In genomic region chr2:100291152-100291970, GRCh38 we compare ENCODE assay signal across 1 cellular context.
TF ChIP-seq lines count a peak whose summit lies in the region.

No MANE protein-coding gene starts in this region.

TF ChIP-seq in K562, 482 proteins besides CTCF, POLR2A, EP300 and RAD21 (continued from another document and continues in another):
- TF ChIP-seq, protein P1, sequence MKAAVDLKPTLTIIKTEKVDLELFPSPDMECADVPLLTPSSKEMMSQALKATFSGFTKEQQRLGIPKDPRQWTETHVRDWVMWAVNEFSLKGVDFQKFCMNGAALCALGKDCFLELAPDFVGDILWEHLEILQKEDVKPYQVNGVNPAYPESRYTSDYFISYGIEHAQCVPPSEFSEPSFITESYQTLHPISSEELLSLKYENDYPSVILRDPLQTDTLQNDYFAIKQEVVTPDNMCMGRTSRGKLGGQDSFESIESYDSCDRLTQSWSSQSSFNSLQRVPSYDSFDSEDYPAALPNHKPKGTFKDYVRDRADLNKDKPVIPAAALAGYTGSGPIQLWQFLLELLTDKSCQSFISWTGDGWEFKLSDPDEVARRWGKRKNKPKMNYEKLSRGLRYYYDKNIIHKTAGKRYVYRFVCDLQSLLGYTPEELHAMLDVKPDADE (conservative IDR thresholded peaks at IDR 0.05; ENCODE audit: control insufficient read depth, low read depth, low read length): no peak
- peak; percentile 99 for TF ChIP-seq SMARCE1 (IDR thresholded peaks at IDR 0.05)
- no peak for TF ChIP-seq NUFIP1 (IDR thresholded peaks at IDR 0.05; ENCODE audit: partially characterized antibody)
- TF ChIP-seq CCAR2 (IDR thresholded peaks at IDR 0.05; ENCODE audit: low read depth, low read length): no peak
- TF ChIP-seq JUNB (CRISPR knock-in tag; conservative IDR thresholded peaks at IDR 0.05): peak; percentile 96
- TF ChIP-seq, protein P2, sequence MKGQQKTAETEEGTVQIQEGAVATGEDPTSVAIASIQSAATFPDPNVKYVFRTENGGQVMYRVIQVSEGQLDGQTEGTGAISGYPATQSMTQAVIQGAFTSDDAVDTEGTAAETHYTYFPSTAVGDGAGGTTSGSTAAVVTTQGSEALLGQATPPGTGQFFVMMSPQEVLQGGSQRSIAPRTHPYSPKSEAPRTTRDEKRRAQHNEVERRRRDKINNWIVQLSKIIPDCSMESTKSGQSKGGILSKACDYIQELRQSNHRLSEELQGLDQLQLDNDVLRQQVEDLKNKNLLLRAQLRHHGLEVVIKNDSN (CRISPR knock-in tag; IDR thresholded peaks at IDR 0.05): no peak
- no peak for TF ChIP-seq CHD1 (IDR thresholded peaks at IDR 0.05; ENCODE audit: low read length)
- no peak for TF ChIP-seq ZNF121 (CRISPR knock-in tag; conservative IDR thresholded peaks at IDR 0.05)
- TF ChIP-seq RBM14 (IDR thresholded peaks at IDR 0.05; ENCODE audit: borderline replicate concordance, insufficient read depth, low read depth, low read length): no peak
- TF ChIP-seq AFF4 (CRISPR knock-in tag; IDR thresholded peaks at IDR 0.05): no peak
- TF ChIP-seq NR2C2 (CRISPR knock-in tag; IDR thresholded peaks at IDR 0.05): no peak
- peak; percentile 76 for TF ChIP-seq NR2C2 (tag; IDR thresholded peaks at IDR 0.05)
- no peak for TF ChIP-seq ZKSCAN3 (CRISPR knock-in tag; IDR thresholded peaks at IDR 0.05)
- no peak for TF ChIP-seq EZH2 (IDR thresholded peaks at IDR 0.05; ENCODE audit: borderline replicate concordance, low read depth, low read length)
- 0 out of 4 replicates have a peak, but pooled peaks of 1 of the 2 experiments have one; percentile 57 for TF ChIP-seq CSDE1 (IDR thresholded peaks at IDR 0.05)
- TF ChIP-seq ARID2 (IDR thresholded peaks at IDR 0.05): no peak; the same call in 1 of the 2 replicates
- TF ChIP-seq SMAD2 (IDR thresholded peaks at IDR 0.05; ENCODE audit: low read depth, low read length): no peak
- TF ChIP-seq ZNF212 (CRISPR knock-in tag; IDR thresholded peaks at IDR 0.05): no peak
- TF ChIP-seq SUPT5H (IDR thresholded peaks at IDR 0.05): peak; percentile 51; the same call in 1 of the 2 replicates
- TF ChIP-seq RREB1 (CRISPR knock-in tag; IDR thresholded peaks at IDR 0.05): no peak
- TF ChIP-seq MAFG (tag; conservative IDR thresholded peaks at IDR 0.05): peak; percentile 84
- TF ChIP-seq TBP (optimal IDR thresholded peaks at IDR 0.05; ENCODE audit: low read depth, low read length): no peak
- no peak for TF ChIP-seq KLF6 (CRISPR knock-in tag; IDR thresholded peaks at IDR 0.05; ENCODE audit: borderline replicate concordance)
- no peak for TF ChIP-seq STAT6 (CRISPR knock-in tag; IDR thresholded peaks at IDR 0.05)
- no peak for TF ChIP-seq YBX1 (IDR thresholded peaks at IDR 0.05)
- TF ChIP-seq ZNF764 (CRISPR knock-in tag; IDR thresholded peaks at IDR 0.05; ENCODE audit: low read depth): no peak
- peak; percentile 67 for TF ChIP-seq EP400 (IDR thresholded peaks at IDR 0.05)
- no peak for TF ChIP-seq SRSF7 (optimal IDR thresholded peaks at IDR 0.05; ENCODE audit: low read depth, low read length)
- TF ChIP-seq, protein P3, sequence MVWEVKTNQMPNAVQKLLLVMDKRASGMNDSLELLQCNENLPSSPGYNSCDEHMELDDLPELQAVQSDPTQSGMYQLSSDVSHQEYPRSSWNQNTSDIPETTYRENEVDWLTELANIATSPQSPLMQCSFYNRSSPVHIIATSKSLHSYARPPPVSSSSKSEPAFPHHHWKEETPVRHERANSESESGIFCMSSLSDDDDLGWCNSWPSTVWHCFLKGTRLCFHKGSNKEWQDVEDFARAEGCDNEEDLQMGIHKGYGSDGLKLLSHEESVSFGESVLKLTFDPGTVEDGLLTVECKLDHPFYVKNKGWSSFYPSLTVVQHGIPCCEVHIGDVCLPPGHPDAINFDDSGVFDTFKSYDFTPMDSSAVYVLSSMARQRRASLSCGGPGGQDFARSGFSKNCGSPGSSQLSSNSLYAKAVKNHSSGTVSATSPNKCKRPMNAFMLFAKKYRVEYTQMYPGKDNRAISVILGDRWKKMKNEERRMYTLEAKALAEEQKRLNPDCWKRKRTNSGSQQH (CRISPR knock-in tag; IDR thresholded peaks at IDR 0.05): no peak
- no peak for TF ChIP-seq ELK3 (CRISPR knock-in tag; IDR thresholded peaks at IDR 0.05)
- no peak for TF ChIP-seq NR3C1 (CRISPR knock-in tag; IDR thresholded peaks at IDR 0.05)
- no peak for TF ChIP-seq ZNF79 (CRISPR knock-in tag; IDR thresholded peaks at IDR 0.05; ENCODE audit: low read depth)
- TF ChIP-seq ESRRA (IDR thresholded peaks at IDR 0.05; ENCODE audit: borderline replicate concordance, low read depth): peak; percentile 79
- no peak for TF ChIP-seq HMBOX1 (IDR thresholded peaks at IDR 0.05)
- no peak for TF ChIP-seq ZNF445 (CRISPR knock-in tag; IDR thresholded peaks at IDR 0.05; ENCODE audit: low read depth)
- TF ChIP-seq BRF2 (IDR thresholded peaks at IDR 0.05; ENCODE audit: borderline replicate concordance, insufficient read depth, insufficient read length): no peak
- no peak for TF ChIP-seq ELF4 (CRISPR knock-in tag; IDR thresholded peaks at IDR 0.05)
- TF ChIP-seq ZNF766 (CRISPR knock-in tag; conservative IDR thresholded peaks at IDR 0.05): peak; percentile 59
- no peak for TF ChIP-seq ATF1 (CRISPR knock-in tag; IDR thresholded peaks at IDR 0.05)
- peak; percentile 93 for TF ChIP-seq ATF1 (tag; IDR thresholded peaks at IDR 0.05)
- TF ChIP-seq ZNF584 (CRISPR knock-in tag; IDR thresholded peaks at IDR 0.05; ENCODE audit: low read depth): peak; percentile 21; the same call in 1 of the 2 replicates
- peak; percentile 80 for TF ChIP-seq CREB1 (IDR thresholded peaks at IDR 0.05)
- peak; percentile 74; the same call in 1 of the 2 replicates for TF ChIP-seq CREB1 (CRISPR knock-in tag; IDR thresholded peaks at IDR 0.05)
- no peak for TF ChIP-seq ZBTB8A (IDR thresholded peaks at IDR 0.05; ENCODE audit: partially characterized antibody)
- TF ChIP-seq HDAC6 (IDR thresholded peaks at IDR 0.05; ENCODE audit: low read depth, low read length): no peak
- peak; percentile 89 for TF ChIP-seq TCF7 (IDR thresholded peaks at IDR 0.05; ENCODE audit: borderline replicate concordance)
- TF ChIP-seq EWSR1 (IDR thresholded peaks at IDR 0.05; ENCODE audit: borderline replicate concordance, low read depth, partially characterized antibody): no peak
- TF ChIP-seq HMG20A (CRISPR knock-in tag; conservative IDR thresholded peaks at IDR 0.05): no peak
- TF ChIP-seq ELF2 (CRISPR knock-in tag; IDR thresholded peaks at IDR 0.05): 0 out of 2 replicates have a peak, but pooled peaks have one; percentile 11
- TF ChIP-seq KDM5B (IDR thresholded peaks at IDR 0.05; ENCODE audit: insufficient replicate concordance, low read depth, low read length): no peak
- TF ChIP-seq RBBP5 (IDR thresholded peaks at IDR 0.05; ENCODE audit: borderline replicate concordance, insufficient read depth, low read length, poor library complexity, severe bottlenecking): peak; percentile 32
